ENCODE assay signal across 8 cellular contexts in the genomic region with DNA sequence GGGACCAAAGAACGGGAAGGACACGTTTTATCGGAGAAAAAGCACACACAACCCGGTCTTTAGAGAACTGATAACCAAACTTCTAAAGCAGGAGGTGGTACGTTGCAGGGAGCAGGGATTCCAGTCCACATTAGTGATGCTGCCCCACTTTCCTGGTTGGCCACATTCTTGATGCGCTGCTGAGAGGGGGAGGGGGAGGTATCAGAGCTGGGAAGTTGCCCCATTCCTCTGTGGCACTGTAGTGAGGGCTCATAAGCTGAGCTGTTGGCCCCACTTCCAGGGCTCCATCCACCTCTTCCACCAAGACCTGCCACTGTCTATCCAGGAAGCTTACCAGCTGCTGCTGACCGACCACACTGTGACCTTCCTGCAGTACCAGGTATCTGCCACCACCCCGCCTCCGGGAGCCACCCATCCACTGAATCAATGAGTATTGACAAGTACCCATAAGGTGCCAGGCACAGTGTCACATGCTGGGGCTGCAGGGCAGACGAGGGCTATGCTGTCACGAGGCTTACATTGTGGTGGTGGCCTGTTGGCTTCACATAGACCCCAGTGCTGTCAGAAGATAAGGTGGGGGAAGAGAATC. TPM values are rescaled to one million over a fixed set of nuclear protein-coding genes. Genes with fewer than 3 reads are reported as not detected.
DNase-seq lines count a peak whose midpoint lies in the region; ATAC-seq and TF ChIP-seq lines count a peak whose summit lies in the region.

No MANE protein-coding gene starts in this region.

- peak overlapping the region; percentile 51 for H3K27ac Mint-ChIP-seq in activated CD4-positive, alpha-beta T cell treated with anti-CD3 and anti-CD28 coated beads for 36 hours
- peak overlapping the region; percentile 84 for H3K27ac Mint-ChIP-seq in activated CD4-positive, alpha-beta T cell treated with anti-CD3 and anti-CD28 coated beads, Interleukin-2, amount 10 ng/mL, durations not matched to agents 7 days and 5 days

- H3K4me3 ChIP-seq in fibroblast of villous mesenchyme (ENCODE audit: low read depth, low read length) (peak overlapping the region; percentile 82), sigmoid colon (peak overlapping the region; percentile 73 to 93 (median 79))

- H3K36me3 ChIP-seq in sigmoid colon, result peaks cover 0 to 15% (median 0%) of the 10 kb centered on the region in 4 donors

- no peaks in the 10 kb centered on the region for H3K9me3 ChIP-seq in sigmoid colon

- peaks cover 5 to 48% (median 35%) of the 10 kb centered on the region in 4 donors for H3K4me1 ChIP-seq in sigmoid colon

- 10 to 27% methylated on average over 11 of the region's 11 CpGs for WGBS in sigmoid colon, 2 donors

- H3K27ac ChIP-seq in sigmoid colon, result peak overlapping the region; percentile 75 to 91 (median 87)

- peak; percentile 69 for DNase-seq in activated CD4-positive, alpha-beta T cell treated with anti-CD3 and anti-CD28 coated beads for 36 hours
- DNase-seq in activated CD4-positive, alpha-beta T cell treated with anti-CD3 and anti-CD28 coated beads for 1 hour, result no peak
- DNase-seq in activated CD4-positive, alpha-beta T cell treated with anti-CD3 and anti-CD28 coated beads, Interleukin-2, amount 10 ng/mL, durations not matched to agents 7 days and 5 days, result peak; percentile 30
- DNase-seq in fibroblast of villous mesenchyme (ENCODE audit: low read depth) (no peak), sigmoid colon (no peak), DMS153 (lab: John Stamatoyannopoulos, UW) (no peak), ecto neural progenitor cell (ENCODE audit: low spot score) (no peak)

- POLR2A ChIA-PET in activated CD4-positive, alpha-beta T cell treated with anti-CD3 and anti-CD28 coated beads for 36 hours (lab: Charles Lee), result interaction anchor here (1.4 kb wide), 1 partner anchor 8 kb away, joined by 6 read pairs; the partner anchor contains the start of gene LLGL2
- POLR2A ChIA-PET in activated CD4-positive, alpha-beta T cell treated with anti-CD3 and anti-CD28 coated beads, Interleukin-2, amount 10 ng/mL, durations not matched to agents 7 days and 5 days (lab: Charles Lee), result no interaction called here

- no peak for TF ChIP-seq POLR2A in sigmoid colon (IDR thresholded peaks at IDR 0.05)

- H3K27me3 ChIP-seq in sigmoid colon, result no peaks in the 10 kb centered on the region

- peaks cover 22% of the 10 kb centered on the region for H3K4me1 Mint-ChIP-seq in activated CD4-positive, alpha-beta T cell treated with anti-CD3 and anti-CD28 coated beads for 36 hours
- peaks cover 28% of the 10 kb centered on the region for H3K4me1 Mint-ChIP-seq in activated CD4-positive, alpha-beta T cell treated with anti-CD3 and anti-CD28 coated beads, Interleukin-2, amount 10 ng/mL, durations not matched to agents 7 days and 5 days

- no peaks in the 10 kb centered on the region for H3K9me3 Mint-ChIP-seq in activated CD4-positive, alpha-beta T cell treated with anti-CD3 and anti-CD28 coated beads for 36 hours (ENCODE audit: low read depth)
- H3K9me3 Mint-ChIP-seq in activated CD4-positive, alpha-beta T cell treated with anti-CD3 and anti-CD28 coated beads, Interleukin-2, amount 10 ng/mL, durations not matched to agents 7 days and 5 days, result no peaks in the 10 kb centered on the region

- intact Hi-C loops in activated CD4-positive, alpha-beta T cell treated with anti-CD3 and anti-CD28 coated beads for 36 hours (cut with DNase I, micrococcal nuclease), result loop anchor here (1.0 to 10.0 kb wide), 7 partner anchors 8 to 740 kb away; partner anchors contain the start of genes GGA3 (in 2 of the 2), MRPS7 (in 2 of the 2), LLGL2 (in 1 of the 2) and NAT9 (in 1 of the 2)
- intact Hi-C loops in sigmoid colon (cut with DNase I), result loop anchor here (5.0 kb wide), 4 partner anchors 75 to 245 kb away; partner anchors contain the start of genes MIF4GD and SLC25A19

- no peak for TF ChIP-seq EP300 in sigmoid colon (IDR thresholded peaks at IDR 0.05)

- peaks cover 3% of the 10 kb centered on the region for H3K27me3 Mint-ChIP-seq in activated CD4-positive, alpha-beta T cell treated with anti-CD3 and anti-CD28 coated beads for 36 hours
- peaks cover 4% of the 10 kb centered on the region for H3K27me3 Mint-ChIP-seq in activated CD4-positive, alpha-beta T cell treated with anti-CD3 and anti-CD28 coated beads, Interleukin-2, amount 10 ng/mL, durations not matched to agents 7 days and 5 days

- H3K36me3 Mint-ChIP-seq in activated CD4-positive, alpha-beta T cell treated with anti-CD3 and anti-CD28 coated beads for 36 hours (ENCODE audit: low read depth), result peaks cover 31% of the 10 kb centered on the region
- H3K36me3 Mint-ChIP-seq in activated CD4-positive, alpha-beta T cell treated with anti-CD3 and anti-CD28 coated beads, Interleukin-2, amount 10 ng/mL, durations not matched to agents 7 days and 5 days (ENCODE audit: low read depth), result peaks cover 27% of the 10 kb centered on the region

- TF ChIP-seq CTCF in fibroblast of villous mesenchyme (IDR thresholded peaks at IDR 0.05; ENCODE audit: insufficient read depth, low read depth, low read length) (no peak), sigmoid colon (IDR thresholded peaks at IDR 0.05) (peak in 2 of 4 experiments; percentile 10 to 23)

- peak overlapping the region; percentile 85 for H3K4me3 Mint-ChIP-seq in activated CD4-positive, alpha-beta T cell treated with anti-CD3 and anti-CD28 coated beads for 36 hours
- peak overlapping the region; percentile 84 for H3K4me3 Mint-ChIP-seq in activated CD4-positive, alpha-beta T cell treated with anti-CD3 and anti-CD28 coated beads, Interleukin-2, amount 10 ng/mL, durations not matched to agents 7 days and 5 days

- CTCF ChIA-PET in activated CD4-positive, alpha-beta T cell treated with anti-CD3 and anti-CD28 coated beads for 36 hours (lab: Charles Lee), result interaction anchor here (0.7 to 2.9 kb wide), 8 partner anchors 8 to 228 kb away, joined by 3 to 13 read pairs (median 6); partner anchors contain the start of genes LLGL2 and SLC25A19
- CTCF ChIA-PET in activated CD4-positive, alpha-beta T cell treated with anti-CD3 and anti-CD28 coated beads, Interleukin-2, amount 10 ng/mL, durations not matched to agents 7 days and 5 days (lab: Charles Lee), result interaction anchor here (0.7 to 1.6 kb wide), 14 partner anchors 9 to 256 kb away, joined by 3 to 10 read pairs (median 3); partner anchors contain the start of genes LLGL2 and MIF4GD

- no peak for ATAC-seq in activated CD4-positive, alpha-beta T cell treated with anti-CD3 and anti-CD28 coated beads for 36 hours
- ATAC-seq in esophagus mucosa, result no peak

RNA-seq across cellular contexts. Expression of gene TSEN54, which starts 1.0 kb away (rescaled TPM):
- 10 to 100 TPM; 29.2 to 35.1 TPM for total RNA-seq in activated CD4-positive, alpha-beta T cell treated with anti-CD3 and anti-CD28 coated beads for 36 hours
- 10 to 100 TPM; 48.8 to 59.2 TPM for total RNA-seq in activated CD4-positive, alpha-beta T cell treated with anti-CD3 and anti-CD28 coated beads, Interleukin-2, amount 10 ng/mL, durations not matched to agents 7 days and 5 days
- total RNA-seq in fibroblast of villous mesenchyme (11.3 and 12.1 TPM in 2 replicates), sigmoid colon (10 to 100 TPM; 11.1 to 25.3 (median 21.3) TPM), esophagus mucosa (23.2 TPM)
- 10 to 100 TPM; 32.4 to 43.7 (median 35.6) TPM for polyA plus RNA-seq in sigmoid colon

RNA-seq across cellular contexts. Expression of gene CASKIN2, which starts 2.0 kb away (rescaled TPM):
- 1 to 10 TPM; 2.9 to 3.0 TPM for total RNA-seq in activated CD4-positive, alpha-beta T cell treated with anti-CD3 and anti-CD28 coated beads for 36 hours
- total RNA-seq in activated CD4-positive, alpha-beta T cell treated with anti-CD3 and anti-CD28 coated beads, Interleukin-2, amount 10 ng/mL, durations not matched to agents 7 days and 5 days, result 1 to 10 TPM in 1 of 2 experiments, under 1 TPM in 1; 0.47 to 1.1 TPM
- 7.4 and 9.5 TPM in 2 replicates for total RNA-seq in fibroblast of villous mesenchyme
- 10 to 100 TPM in 3 of 4 donors, 1 to 10 TPM in 1; 10.0 to 14.7 (median 10.2) TPM for total RNA-seq in sigmoid colon
- polyA plus RNA-seq in sigmoid colon, result 10 to 100 TPM in 1 of 3 donors, 1 to 10 TPM in 2; 4.8 to 12.9 (median 7.4) TPM
- 13.9 TPM for total RNA-seq in esophagus mucosa

RNA-seq across cellular contexts. Expression of gene LLGL2, which starts 8.1 kb away (rescaled TPM):
- total RNA-seq in activated CD4-positive, alpha-beta T cell treated with anti-CD3 and anti-CD28 coated beads for 36 hours, result 1 to 10 TPM; 7.1 to 9.6 TPM
- 10 to 100 TPM; 17.8 to 24.2 TPM for total RNA-seq in activated CD4-positive, alpha-beta T cell treated with anti-CD3 and anti-CD28 coated beads, Interleukin-2, amount 10 ng/mL, durations not matched to agents 7 days and 5 days
- total RNA-seq in fibroblast of villous mesenchyme (0.32 and 2.2 TPM in 2 replicates), sigmoid colon (1 to 10 TPM; 1.4 to 5.0 (median 3.4) TPM), esophagus mucosa (82.1 TPM)
- 100 to 1,000 TPM; 197 to 299 (median 294) TPM for polyA plus RNA-seq in sigmoid colon

Comparison
In these comparisons a context has a peak if more than half of its experiments do, and no peak if none do; other contexts are left out.
1. DNase-seq: peak in activated CD4-positive, alpha-beta T cell treated with anti-CD3 and anti-CD28 coated beads for 36 hours (single experiment) and activated CD4-positive, alpha-beta T cell treated with anti-CD3 and anti-CD28 coated beads, Interleukin-2, amount 10 ng/mL, durations not matched to agents 7 days and 5 days (single experiment); none in activated CD4-positive, alpha-beta T cell treated with anti-CD3 and anti-CD28 coated beads for 1 hour (single experiment), fibroblast of villous mesenchyme (single experiment), sigmoid colon (single experiment), DMS153 (single experiment) and ecto neural progenitor cell (single experiment).